22 cellular contexts compared by ENCODE assay signal in genomic region chr7:29341156-29341555, GRCh38.
"Had no signal": no experiment of that assay in that cellular context is flagged by ENCODE, and none has a peak within 500 bp of the region (broad histone marks: within the 10 kb centered on the region; RNA-seq: fewer than 3 reads in every experiment).

No MANE protein-coding gene starts in this region.

- H3K27ac ChIP-seq: ascending aorta, brain microvascular endothelial cell, heart right ventricle, ovary, psoas muscle, right atrium auricular region had no signal

- H3K36me3 ChIP-seq: ascending aorta, brain microvascular endothelial cell, heart right ventricle, ovary, right atrium auricular region had no signal

- H3K4me1 ChIP-seq: psoas muscle had no signal

- DNase-seq: activated B cell treated with CpG ODN at 0.5 μM for 24 hours; activated CD4-positive, alpha-beta T cell treated with anti-CD3 and anti-CD28 coated beads for 36 hours; activated CD4-positive, alpha-beta T cell treated with anti-CD3 and anti-CD28 coated beads, Interleukin-2, amount 50 U/mL, for 4 hours; activated CD8-positive, alpha-beta memory T cell treated with anti-CD3 and anti-CD28 coated beads for 24 hours; activated CD8-positive, alpha-beta memory T cell treated with anti-CD3 and anti-CD28 coated beads, Interleukin-2, amount 50 U/mL, for 4 hours; activated T-cell treated with anti-CD3 and anti-CD28 coated beads, Interleukin-2, amount 50 U/mL, for 24 hours; brain microvascular endothelial cell; dorsolateral prefrontal cortex; heart right ventricle; islet precursor cell; left cardiac atrium; midbrain; natural killer cell; ovary; psoas muscle; stimulated activated CD4-positive, alpha-beta T cell treated with anti-CD3 and anti-CD28 coated beads, Interleukin-4, amount 100 ng/mL, for 24 hours; stimulated activated naive CD4-positive, alpha-beta T cell treated with Interleukin-2 at 50 U/mL for 16 hours had no signal

- H3K27me3 ChIP-seq: ascending aorta, brain microvascular endothelial cell, dorsolateral prefrontal cortex, heart right ventricle, ovary, right atrium auricular region had no signal

- ATAC-seq: activated CD4-positive, alpha-beta T cell treated with anti-CD3 and anti-CD28 coated beads for 36 hours; activated naive CD4-positive, alpha-beta T cell treated with anti-CD3 and anti-CD28 coated beads, Interleukin-2, amount 50 U/mL, for 72 hours; activated T-helper 17 cell treated with anti-CD3 and anti-CD28 coated beads, Interleukin-2, amount 50 U/mL, for 72 hours; heart right ventricle; left cardiac atrium; natural killer cell; psoas muscle had no signal

- FAIRE-seq: colon had no signal

- H3K4me3 ChIP-seq: ascending aorta, dorsolateral prefrontal cortex, heart right ventricle, ovary, psoas muscle, right atrium auricular region had no signal

- H3K9me3 ChIP-seq: ascending aorta, heart right ventricle, ovary, psoas muscle, right atrium auricular region had no signal
